Comparison of ENCODE assay signal across 8 cellular contexts in genomic region chr6:13814176-13814937, GRCh38. TPM values are rescaled to one million over a fixed set of nuclear protein-coding genes. Genes with fewer than 3 reads are reported as not detected.
DNase-seq lines count a peak whose midpoint lies in the region; ATAC-seq and TF ChIP-seq lines count a peak whose summit lies in the region.

A gene with protein sequence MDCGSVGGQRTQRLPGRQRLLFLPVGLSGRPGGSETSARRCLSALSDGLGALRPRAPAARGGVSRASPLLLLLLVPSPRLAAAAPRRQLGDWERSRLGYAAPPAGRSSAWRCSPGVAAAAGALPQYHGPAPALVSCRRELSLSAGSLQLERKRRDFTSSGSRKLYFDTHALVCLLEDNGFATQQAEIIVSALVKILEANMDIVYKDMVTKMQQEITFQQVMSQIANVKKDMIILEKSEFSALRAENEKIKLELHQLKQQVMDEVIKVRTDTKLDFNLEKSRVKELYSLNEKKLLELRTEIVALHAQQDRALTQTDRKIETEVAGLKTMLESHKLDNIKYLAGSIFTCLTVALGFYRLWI (minus strand): TSS chr6:13814557. CDS start chr6:13814429, 128 bp downstream.

- peaks cover 7 to 33% of the 10 kb centered on the region in 2 donors for H3K4me1 ChIP-seq in thoracic aorta (ENCODE audit: control insufficient read depth in 1 of 2, low read depth in 2 of 2)

- H3K4me3 ChIP-seq in thoracic aorta, result peak within 1 kb of the TSS; percentile 78

- no peaks in the 10 kb centered on the region for H3K27me3 Mint-ChIP-seq in activated naive CD8-positive, alpha-beta T cell
- H3K27me3 Mint-ChIP-seq in osteocyte (ENCODE audit: unreplicated experiment), result no peaks in the 10 kb centered on the region

- intact Hi-C loops in head of caudate nucleus (cut with DNase I), result loop anchor here (5.0 kb wide), 2 partner anchors 102 to 197 kb away; partner anchors contain the start of genes NOL7 and RANBP9

- peak within 1 kb of the TSS; percentile 93 for H3K27ac Mint-ChIP-seq in activated naive CD8-positive, alpha-beta T cell
- peak within 1 kb of the TSS; percentile 92 for H3K27ac Mint-ChIP-seq in osteocyte (ENCODE audit: unreplicated experiment)

- H3K27ac ChIP-seq in thoracic aorta, result peak within 1 kb of the TSS; percentile 75 to 87

- DNase-seq in GM10266 (ENCODE audit: extremely low spot score), result peak; percentile 96
- peak; percentile 82 for DNase-seq in HEK293T (ENCODE audit: extremely low spot score)
- peak; percentile 78 for DNase-seq in MV-4-11 (lab: John Stamatoyannopoulos, UW)
- peak; percentile 92 for DNase-seq in SKM-1 treated with dmso at 0.1 percent for 144 hours (lab: John Stamatoyannopoulos, UW; ENCODE audit: unreplicated experiment)
- DNase-seq in head of caudate nucleus, result peak; percentile 49 to 94 (median 88)
- peak; percentile 93 for DNase-seq in osteocyte (ENCODE audit: extremely low spot score, unreplicated experiment)
- peak; percentile 63 for DNase-seq in thoracic aorta (ENCODE audit: low spot score)

- no peaks in the 10 kb centered on the region for H3K9me3 Mint-ChIP-seq in activated naive CD8-positive, alpha-beta T cell (ENCODE audit: low read depth)
- H3K9me3 Mint-ChIP-seq in osteocyte (ENCODE audit: unreplicated experiment), result no peaks in the 10 kb centered on the region

- no peaks in the 10 kb centered on the region for H3K36me3 ChIP-seq in thoracic aorta

- no peaks in the 10 kb centered on the region for H3K9me3 ChIP-seq in thoracic aorta

- peak; percentile 90 for ATAC-seq in thoracic aorta (ENCODE audit: insufficient number of reproducible peaks, low FRiP score, low read depth)

- CTCF ChIA-PET in HEK293T (lab: Yijun Ruan, JAX), result interaction anchor here (0.5 to 1.0 kb wide), 3 partner anchors 39 to 223 kb away, joined by 3 read pairs; no protein-coding TSS in a partner anchor

- H3K27me3 ChIP-seq in thoracic aorta (replicated peaks; ENCODE audit: insufficient read depth), result no peaks in the 10 kb centered on the region

- POLR2A ChIA-PET in HEK293T (lab: Yijun Ruan, JAX), result interaction anchor here (0.7 to 1.8 kb wide), 20 partner anchors 8 to 266 kb away, joined by 3 to 6 read pairs (median 4); partner anchors contain the start of genes NOL7 and RNF182

- H3K4me1 Mint-ChIP-seq in activated naive CD8-positive, alpha-beta T cell (ENCODE audit: low read depth), result peaks cover 31% of the 10 kb centered on the region
- peaks cover 28% of the 10 kb centered on the region for H3K4me1 Mint-ChIP-seq in osteocyte (ENCODE audit: unreplicated experiment)

- TF ChIP-seq CTCF in GM10266 (IDR thresholded peaks at IDR 0.05; ENCODE audit: control insufficient read depth, insufficient read depth, low read depth, missing control alignments) (peak; percentile 48), osteocyte (IDR thresholded peaks at IDR 0.05) (peak; percentile 30), thoracic aorta (IDR thresholded peaks at IDR 0.05) (no peak)

- H3K36me3 Mint-ChIP-seq in activated naive CD8-positive, alpha-beta T cell, result no peaks in the 10 kb centered on the region
- H3K36me3 Mint-ChIP-seq in osteocyte (ENCODE audit: unreplicated experiment), result no peaks in the 10 kb centered on the region

- peak within 1 kb of the TSS; percentile 92 for H3K4me3 Mint-ChIP-seq in activated naive CD8-positive, alpha-beta T cell
- peak within 1 kb of the TSS; percentile 92 for H3K4me3 Mint-ChIP-seq in osteocyte (ENCODE audit: unreplicated experiment)

TF ChIP-seq in HEK293T, 16 proteins besides CTCF, POLR2A, EP300 and RAD21:
- TF ChIP-seq LEF1 (IDR thresholded peaks at IDR 0.05; ENCODE audit: borderline replicate concordance) (peak; percentile 0), TARDBP (IDR thresholded peaks at IDR 0.05) (no peak)
TF ChIP-seq in HEK293T: peak in this region for 1.

RNA-seq across cellular contexts. Expression of the gene that starts here (rescaled TPM):
- total RNA-seq in osteocyte (23.4 and 24.8 TPM in 2 replicates), thoracic aorta (10 to 100 TPM in 1 of 2 donors, 1 to 10 TPM in 1; 9.5 to 12.2 TPM)

Comparison
In these comparisons a context has a peak if more than half of its experiments do, and no peak if none do; other contexts are left out.
1. Peak in every context shown above with its lines: DNase-seq, ATAC-seq, H3K4me3 ChIP-seq and H3K27ac ChIP-seq.